In genomic region chr11:65429069-65429681, GRCh38 we compare ENCODE assay signal across 1 cellular context.
A peak's percentile ranks its signal among the peaks of the same experiment; 100 is the strongest.
TF ChIP-seq lines count a peak whose summit lies in the region.

No MANE protein-coding gene starts in this region.

TF ChIP-seq in K562, 482 proteins besides CTCF, POLR2A, EP300 and RAD21 (continued from another document and continues in another):
- TF ChIP-seq ZNF449 (CRISPR knock-in tag; IDR thresholded peaks at IDR 0.05) (no peak), EZH2 (IDR thresholded peaks at IDR 0.05; ENCODE audit: borderline replicate concordance, low read depth, low read length) (no peak), FOXK1 (CRISPR knock-in tag; IDR thresholded peaks at IDR 0.05; ENCODE audit: borderline replicate concordance) (no peak), ETS2 (tag; IDR thresholded peaks at IDR 0.05; ENCODE audit: borderline replicate concordance, poor library complexity, severe bottlenecking) (no peak), PRPF4 (IDR thresholded peaks at IDR 0.05; ENCODE audit: insufficient read depth, low read depth, low read length, poor library complexity, severe bottlenecking) (no peak), ZNF282 (CRISPR knock-in tag; IDR thresholded peaks at IDR 0.05) (no peak), HDGF (IDR thresholded peaks at IDR 0.05) (peak; percentile 90; the same call in 1 of the 2 replicates), ZFP91 (CRISPR knock-in tag; IDR thresholded peaks at IDR 0.05) (no peak), CHD2 (IDR thresholded peaks at IDR 0.05; ENCODE audit: low read depth, low read length) (0 out of 2 replicates have a peak, but pooled peaks have one; percentile 9), ZNF830 (CRISPR knock-in tag; IDR thresholded peaks at IDR 0.05) (no peak), SRF (CRISPR knock-in tag; IDR thresholded peaks at IDR 0.05) (no peak), U2AF2 (optimal IDR thresholded peaks at IDR 0.05; ENCODE audit: low read depth, low read length) (no peak), ZNF3 (CRISPR knock-in tag; IDR thresholded peaks at IDR 0.05) (no peak), MLLT1 (IDR thresholded peaks at IDR 0.05) (peak; percentile 97 to 99), E2F1 (CRISPR knock-in tag; IDR thresholded peaks at IDR 0.05) (no peak), FOXJ2 (tag; IDR thresholded peaks at IDR 0.05) (no peak), EP400 (IDR thresholded peaks at IDR 0.05) (peak; percentile 46; the same call in 1 of the 2 replicates), ZC3H11A (IDR thresholded peaks at IDR 0.05; ENCODE audit: low read depth, low read length) (no peak), PRDM10 (IDR thresholded peaks at IDR 0.05; ENCODE audit: partially characterized antibody) (no peak), SRSF7 (optimal IDR thresholded peaks at IDR 0.05; ENCODE audit: low read depth, low read length) (no peak), NFE2L1 (tag; IDR thresholded peaks at IDR 0.05; ENCODE audit: borderline replicate concordance, low read depth) (no peak), ZFP1 (CRISPR knock-in tag; IDR thresholded peaks at IDR 0.05) (0 out of 2 replicates have a peak, but pooled peaks have one; percentile 9), ZNF445 (CRISPR knock-in tag; IDR thresholded peaks at IDR 0.05; ENCODE audit: low read depth) (no peak), ELF2 (CRISPR knock-in tag; IDR thresholded peaks at IDR 0.05) (no peak), CREB5 (CRISPR knock-in tag; IDR thresholded peaks at IDR 0.05) (no peak), REST (CRISPR knock-in tag; IDR thresholded peaks at IDR 0.05; ENCODE audit: low read depth) (no peak), TCF7 (IDR thresholded peaks at IDR 0.05; ENCODE audit: borderline replicate concordance) (peak; percentile 67; the same call in 1 of the 2 replicates), E2F8 (IDR thresholded peaks at IDR 0.05; ENCODE audit: low read depth, partially characterized antibody) (peak; percentile 75), USF2 (CRISPR knock-in tag; IDR thresholded peaks at IDR 0.05) (no peak), ZNF175 (CRISPR knock-in tag; IDR thresholded peaks at IDR 0.05; ENCODE audit: low read depth) (0 out of 2 replicates have a peak, but pooled peaks have one; percentile 24), MAX (CRISPR knock-in tag; IDR thresholded peaks at IDR 0.05) (no peak), ZNF12 (CRISPR knock-in tag; IDR thresholded peaks at IDR 0.05) (no peak), NONO (IDR thresholded peaks at IDR 0.05; ENCODE audit: low read depth in 2 of 2, low read length in 1 of 2) (peak; percentile 79 to 94), NFATC3 (IDR thresholded peaks at IDR 0.05) (peak; percentile 93), ZC3H8 (IDR thresholded peaks at IDR 0.05) (0 out of 2 replicates have a peak, but pooled peaks have one; percentile 37), NCOA6 (IDR thresholded peaks at IDR 0.05) (no peak), ZNF436 (CRISPR knock-in tag; IDR thresholded peaks at IDR 0.05) (no peak), MLX (CRISPR knock-in tag; conservative IDR thresholded peaks at IDR 0.05) (no peak; a peak in 1 of 4 replicates), ETS1 (conservative IDR thresholded peaks at IDR 0.05; ENCODE audit: control insufficient read depth, low read depth, low read length) (no peak), NRF1 (conservative IDR thresholded peaks at IDR 0.05 in 1 of 2, IDR thresholded peaks at IDR 0.05 in 1 of 2) (no peak)
